ENCODE assay signal across 17 cellular contexts in genomic region chr7:46714904-46715303, GRCh38.
"Had no signal": no experiment of that assay in that cellular context is flagged by ENCODE, and none has a peak within 500 bp of the region (broad histone marks: within the 10 kb centered on the region; RNA-seq: fewer than 3 reads in every experiment).

No MANE protein-coding gene starts in this region.

- H3K27me3 Mint-ChIP-seq: stimulated activated naive CD8-positive, alpha-beta T cell treated with anti-CD3 and anti-CD28 coated beads, Interleukin-15, Interleukin-2, amounts not matched to agents 100 ng/mL and 50 ng/mL, for 24 hours had no signal

- H3K4me3 Mint-ChIP-seq: natural killer cell; stimulated activated effector memory CD8-positive, alpha-beta T cell treated with anti-CD3 and anti-CD28 coated beads, Interleukin-12 subunit alpha, Interleukin-12 subunit beta, amount 100 ng/mL, for 72 hours; stimulated activated naive CD8-positive, alpha-beta T cell treated with anti-CD3 and anti-CD28 coated beads, Interleukin-15, Interleukin-2, amounts not matched to agents 100 ng/mL and 50 ng/mL, for 24 hours had no signal

- H3K4me1 Mint-ChIP-seq: natural killer cell; stimulated activated effector memory CD8-positive, alpha-beta T cell treated with anti-CD3 and anti-CD28 coated beads, Interleukin-12 subunit alpha, Interleukin-12 subunit beta, amount 100 ng/mL, for 72 hours had no signal

- DNase-seq: effector memory CD4-positive, alpha-beta T cell; glutamatergic neuron; islet precursor cell; natural killer cell; occipital lobe; right lobe of liver; stimulated activated CD4-positive, alpha-beta T cell treated with anti-CD3 and anti-CD28 coated beads, Interleukin-4, amount 100 ng/mL, for 1 hour; stimulated activated CD8-positive, alpha-beta memory T cell treated with anti-CD3 and anti-CD28 coated beads, Interleukin-4, amount 100 ng/mL, for 48 hours; upper lobe of right lung had no signal

- H3K36me3 ChIP-seq: gastroesophageal sphincter, prostate gland, right lobe of liver, tibial nerve, upper lobe of right lung, vagina had no signal

- H3K36me3 Mint-ChIP-seq: natural killer cell; stimulated activated effector memory CD8-positive, alpha-beta T cell treated with anti-CD3 and anti-CD28 coated beads, Interleukin-12 subunit alpha, Interleukin-12 subunit beta, amount 100 ng/mL, for 72 hours had no signal

- H3K4me3 ChIP-seq: gastroesophageal sphincter, prostate gland, right lobe of liver, tibial nerve, upper lobe of right lung, vagina had no signal

- ATAC-seq: esophagus mucosa; gastroesophageal sphincter; natural killer cell; stimulated activated effector memory CD8-positive, alpha-beta T cell treated with anti-CD3 and anti-CD28 coated beads, Interleukin-12 subunit alpha, Interleukin-12 subunit beta, amount 100 ng/mL, for 72 hours; upper lobe of right lung had no signal

- H3K27me3 ChIP-seq: gastroesophageal sphincter, right lobe of liver, tibial nerve, upper lobe of right lung, vagina had no signal

- H3K4me1 ChIP-seq: parathyroid adenoma had no signal

- H3K9me3 ChIP-seq: gastroesophageal sphincter, prostate gland, right lobe of liver, tibial nerve, upper lobe of right lung, vagina had no signal

- H3K27ac Mint-ChIP-seq: natural killer cell; stimulated activated effector memory CD8-positive, alpha-beta T cell treated with anti-CD3 and anti-CD28 coated beads, Interleukin-12 subunit alpha, Interleukin-12 subunit beta, amount 100 ng/mL, for 72 hours; stimulated activated naive CD8-positive, alpha-beta T cell treated with anti-CD3 and anti-CD28 coated beads, Interleukin-15, Interleukin-2, amounts not matched to agents 100 ng/mL and 50 ng/mL, for 24 hours had no signal

- H3K27ac ChIP-seq: gastroesophageal sphincter, parathyroid adenoma, prostate gland, tibial nerve, upper lobe of right lung, vagina had no signal
